Comparison of ENCODE assay signal across 11 cellular contexts in genomic region chr20:3082955-3083952, GRCh38. TPM values are rescaled to one million over a fixed set of nuclear protein-coding genes. Genes with fewer than 3 reads are reported as not detected.
A peak's percentile ranks its signal among the peaks of the same experiment; 100 is the strongest.
DNase-seq lines count a peak whose midpoint lies in the region; ATAC-seq and TF ChIP-seq lines count a peak whose summit lies in the region.
"Had no signal": no experiment of that assay in that cellular context is flagged by ENCODE, and none has a peak within 500 bp of the region (broad histone marks: within the 10 kb centered on the region; RNA-seq: fewer than 3 reads in every experiment).

No MANE protein-coding gene starts in this region.

- H3K9me3 ChIP-seq in left ventricle myocardium inferior (replicated peaks): no peaks in the 10 kb centered on the region
- H3K9me3 ChIP-seq: gastrocnemius medialis had no signal

- H3K4me1 ChIP-seq in left ventricle myocardium inferior (peaks cover 28% of the 10 kb centered on the region), urinary bladder (ENCODE audit: insufficient read depth) (no peaks in the 10 kb centered on the region)

- no peaks in the 10 kb centered on the region for H3K9me3 Mint-ChIP-seq in naive thymus-derived CD8-positive, alpha-beta T cell
- H3K9me3 Mint-ChIP-seq in HFFc6: no peaks in the 10 kb centered on the region

- peak; percentile 52 to 68 for ATAC-seq in naive thymus-derived CD8-positive, alpha-beta T cell
- no peak for ATAC-seq in GM18519 (IDR thresholded peaks at IDR 0.05; ENCODE audit: low FRiP score, unreplicated experiment)
- ATAC-seq in HG03025 (IDR thresholded peaks at IDR 0.05; ENCODE audit: low FRiP score, unreplicated experiment): no peak
- ATAC-seq: gastrocnemius medialis had no signal

- POLR2A ChIA-PET in naive thymus-derived CD8-positive, alpha-beta T cell (lab: Charles Lee): interaction anchor here (0.5 to 4.0 kb wide), 9 partner anchors 9 to 403 kb away, joined by 3 to 45 read pairs (median 4); no protein-coding TSS in a partner anchor

- H3K4me1 Mint-ChIP-seq in naive thymus-derived CD8-positive, alpha-beta T cell: peaks cover 6 to 14% (median 12%) of the 10 kb centered on the region in 4 donors
- H3K4me1 Mint-ChIP-seq in HFFc6 (ENCODE audit: low read depth): peaks cover 5% of the 10 kb centered on the region; the same call in 1 of the 2 replicates

- H3K36me3 Mint-ChIP-seq in naive thymus-derived CD8-positive, alpha-beta T cell: no peaks in the 10 kb centered on the region
- H3K36me3 Mint-ChIP-seq in HFFc6 (ENCODE audit: low read depth): no peaks in the 10 kb centered on the region

- 17% methylated on average over 76 of the region's 76 CpGs for WGBS in urinary bladder

- peaks cover 2 to 44% (median 21%) of the 10 kb centered on the region in 5 donors for H3K27me3 Mint-ChIP-seq in naive thymus-derived CD8-positive, alpha-beta T cell
- peaks cover 40% of the 10 kb centered on the region for H3K27me3 Mint-ChIP-seq in HFFc6 (ENCODE audit: insufficient read depth)

- DNase-seq in left ventricle myocardium inferior (no peak), cardiac septum (ENCODE audit: low spot score) (no peak), coronary artery (ENCODE audit: low spot score) (no peak), HFFc6 (no peak)
- peak in 1 of 10 donors; percentile 27 for DNase-seq in naive thymus-derived CD8-positive, alpha-beta T cell
- DNase-seq: aorta, gastrocnemius medialis, nucleus accumbens had no signal

- peaks cover 47% of the 10 kb centered on the region for H3K27me3 ChIP-seq in left ventricle myocardium inferior (ENCODE audit: low read depth)

- no peak overlapping the region for H3K27ac ChIP-seq in left ventricle myocardium inferior (replicated peaks)
- H3K27ac ChIP-seq in coronary artery: no peak overlapping the region
- no peak overlapping the region for H3K27ac ChIP-seq in urinary bladder (ENCODE audit: low read depth)
- H3K27ac ChIP-seq: gastrocnemius medialis had no signal

- intact Hi-C loops in left ventricle myocardium inferior (cut with micrococcal nuclease) (no loop called here), cardiac septum (cut with DNase I) (no loop called here)

- peak overlapping the region in 4 of 10 donors; percentile 28 to 34 (median 32) for H3K27ac Mint-ChIP-seq in naive thymus-derived CD8-positive, alpha-beta T cell
- H3K27ac Mint-ChIP-seq in HFFc6: no peak overlapping the region

- H3K36me3 ChIP-seq in left ventricle myocardium inferior: no peaks in the 10 kb centered on the region
- H3K36me3 ChIP-seq in urinary bladder (ENCODE audit: insufficient read depth): no peaks in the 10 kb centered on the region
- H3K36me3 ChIP-seq: gastrocnemius medialis had no signal

- no peak for TF ChIP-seq CTCF in left ventricle myocardium inferior (IDR thresholded peaks at IDR 0.05; ENCODE audit: borderline replicate concordance)
- no peak for TF ChIP-seq CTCF in coronary artery (IDR thresholded peaks at IDR 0.05)
- no peak for TF ChIP-seq CTCF in HFFc6 (IDR thresholded peaks at IDR 0.05)

- H3K4me3 ChIP-seq in left ventricle myocardium inferior (peak overlapping the region; percentile 56), coronary artery (peak overlapping the region; percentile 69), urinary bladder (ENCODE audit: low read depth, low read length) (peak overlapping the region; percentile 38)

- H3K4me3 Mint-ChIP-seq in naive thymus-derived CD8-positive, alpha-beta T cell: peak overlapping the region; percentile 15 to 87 (median 64)
- H3K4me3 Mint-ChIP-seq in HFFc6: no peak overlapping the region

RNA-seq across cellular contexts. Expression of gene AVP, which starts 1.3 kb away (rescaled TPM):
- 0.38 TPM for total RNA-seq in left ventricle myocardium inferior
- not detected for total RNA-seq in cardiac septum
- not detected for total RNA-seq in naive thymus-derived CD8-positive, alpha-beta T cell
- polyA plus RNA-seq in naive thymus-derived CD8-positive, alpha-beta T cell: not detected
- total RNA-seq in urinary bladder: not detected
- polyA plus RNA-seq in urinary bladder: not detected
- total RNA-seq in HFFc6 (2021; fragmentation: NEBNext Ultra II Directional; extraction: Animal tissue kit (Norgen Biotek cat#: 25700)): not detected
- total RNA-seq: aorta, gastrocnemius medialis had no signal
- polyA plus RNA-seq: aorta had no signal

RNA-seq across cellular contexts. Expression of gene OXT, which starts 11.8 kb away (rescaled TPM):
- total RNA-seq in left ventricle myocardium inferior (not detected), cardiac septum (not detected), urinary bladder (not detected)
- total RNA-seq in naive thymus-derived CD8-positive, alpha-beta T cell: 1 to 10 TPM; 2.2 to 2.6 TPM
- polyA plus RNA-seq in naive thymus-derived CD8-positive, alpha-beta T cell: 1 to 10 TPM in 1 of 3 donors, under 1 TPM in 2; 0.53 to 2.2 (median 0.91) TPM
- polyA plus RNA-seq in urinary bladder: 0.48 TPM
- not detected for total RNA-seq in HFFc6 (2021; fragmentation: NEBNext Ultra II Directional; extraction: Animal tissue kit (Norgen Biotek cat#: 25700))
- total RNA-seq: aorta had no signal

RNA-seq across cellular contexts. Expression of gene MRPS26, which starts 37.4 kb away (rescaled TPM):
- total RNA-seq in left ventricle myocardium inferior: 55.6 TPM
- 43.0 TPM for total RNA-seq in cardiac septum
- total RNA-seq in naive thymus-derived CD8-positive, alpha-beta T cell: 10 to 100 TPM; 27.6 to 28.4 TPM
- polyA plus RNA-seq in naive thymus-derived CD8-positive, alpha-beta T cell: 10 to 100 TPM; 59.2 to 81.8 (median 75.6) TPM
- 18.3 TPM for total RNA-seq in urinary bladder
- polyA plus RNA-seq in urinary bladder: 97.4 TPM
- 10 to 100 TPM; 31.7 to 46.8 (median 36.0) TPM for total RNA-seq in HFFc6 (2021; fragmentation: NEBNext Ultra II Directional; extraction: Animal tissue kit (Norgen Biotek cat#: 25700))

RNA-seq across cellular contexts. Expression of gene GNRH2, which starts 39.8 kb away (rescaled TPM):
- not detected for total RNA-seq in left ventricle myocardium inferior
- not detected for total RNA-seq in cardiac septum
- 1 to 10 TPM; 1.5 to 1.9 TPM for total RNA-seq in naive thymus-derived CD8-positive, alpha-beta T cell
- not detected for polyA plus RNA-seq in naive thymus-derived CD8-positive, alpha-beta T cell
- not detected for total RNA-seq in urinary bladder
- not detected for polyA plus RNA-seq in urinary bladder
- under 1 TPM in 1 of 6 experiments, not detected in 5; 0.26 TPM for total RNA-seq in HFFc6 (2021; fragmentation: NEBNext Ultra II Directional; extraction: Animal tissue kit (Norgen Biotek cat#: 25700))
- total RNA-seq: gastrocnemius medialis had no signal

Comparison
In these comparisons a context has a peak if more than half of its experiments do, and no peak if none do; other contexts are left out.
1. ATAC-seq: peak in naive thymus-derived CD8-positive, alpha-beta T cell (2 of 2); none in GM18519 (single experiment) and HG03025 (single experiment).
2. Peak in every context shown above with its lines, with median percentiles within 50 percentile points of each other: H3K4me3 ChIP-seq.